In genomic region chr5:98774192-98775046, GRCh38 we compare ENCODE assay signal across 1 cellular context.
A peak's percentile ranks its signal among the peaks of the same experiment; 100 is the strongest.
TF ChIP-seq lines count a peak whose summit lies in the region.

No MANE protein-coding gene starts in this region.

TF ChIP-seq in HepG2, 621 proteins besides CTCF, POLR2A, EP300 and RAD21 (continued from another document and continues in another):
- TF ChIP-seq RERE (CRISPR knock-in tag; IDR thresholded peaks at IDR 0.05; ENCODE audit: low read depth) (no peak), ZNF33B (CRISPR knock-in tag; IDR thresholded peaks at IDR 0.05) (no peak), MAX (IDR thresholded peaks at IDR 0.05) (peak; percentile 34), ZSCAN9 (CRISPR knock-in tag; IDR thresholded peaks at IDR 0.05; ENCODE audit: borderline replicate concordance) (no peak), HNF4G (IDR thresholded peaks at IDR 0.05; ENCODE audit: borderline replicate concordance, low read depth, low read length) (no peak), HNF4G (CRISPR knock-in tag; IDR thresholded peaks at IDR 0.05; ENCODE audit: borderline replicate concordance, low read depth) (no peak), IRX3 (CRISPR knock-in tag; IDR thresholded peaks at IDR 0.05; ENCODE audit: borderline replicate concordance, low read depth) (no peak), MXD1 (CRISPR knock-in tag; IDR thresholded peaks at IDR 0.05) (no peak), ZC3H13 (CRISPR knock-in tag; IDR thresholded peaks at IDR 0.05) (no peak), ZNF510 (CRISPR knock-in tag; IDR thresholded peaks at IDR 0.05; ENCODE audit: low read depth) (no peak), ZNF335 (CRISPR knock-in tag; IDR thresholded peaks at IDR 0.05) (no peak), TFE3 (CRISPR knock-in tag; IDR thresholded peaks at IDR 0.05) (no peak), MIXL1 (CRISPR knock-in tag; IDR thresholded peaks at IDR 0.05) (0 out of 2 replicates have a peak, but pooled peaks have one; percentile 3), ASH2L (IDR thresholded peaks at IDR 0.05; ENCODE audit: insufficient read length, low read depth, low read length) (no peak), SMAD3 (CRISPR knock-in tag; IDR thresholded peaks at IDR 0.05) (no peak), NR2F6 (IDR thresholded peaks at IDR 0.05) (no peak), NR2F6 (CRISPR knock-in tag; IDR thresholded peaks at IDR 0.05) (no peak), ZNF737 (CRISPR knock-in tag; IDR thresholded peaks at IDR 0.05; ENCODE audit: borderline replicate concordance) (no peak), KMT2B (CRISPR knock-in tag; IDR thresholded peaks at IDR 0.05) (peak; percentile 69; the same call in 1 of the 2 replicates), ZNF142 (CRISPR knock-in tag; IDR thresholded peaks at IDR 0.05) (no peak), NONO (IDR thresholded peaks at IDR 0.05) (no peak), NONO (CRISPR knock-in tag; conservative IDR thresholded peaks at IDR 0.05) (0 out of 2 replicates have a peak, but pooled peaks have one; percentile 14), KAT7 (CRISPR knock-in tag; IDR thresholded peaks at IDR 0.05; ENCODE audit: borderline replicate concordance) (no peak), ZNF710 (CRISPR knock-in tag; IDR thresholded peaks at IDR 0.05; ENCODE audit: borderline replicate concordance) (no peak), TSC22D2 (CRISPR knock-in tag; IDR thresholded peaks at IDR 0.05; ENCODE audit: borderline replicate concordance) (no peak), ZNF629 (CRISPR knock-in tag; conservative IDR thresholded peaks at IDR 0.05) (no peak), NFYC (CRISPR knock-in tag; IDR thresholded peaks at IDR 0.05) (no peak), ZNF44 (CRISPR knock-in tag; IDR thresholded peaks at IDR 0.05) (no peak), MAF1 (CRISPR knock-in tag; IDR thresholded peaks at IDR 0.05; ENCODE audit: borderline replicate concordance) (0 out of 2 replicates have a peak, but pooled peaks have one; percentile 48)
- TF ChIP-seq, protein P1, sequence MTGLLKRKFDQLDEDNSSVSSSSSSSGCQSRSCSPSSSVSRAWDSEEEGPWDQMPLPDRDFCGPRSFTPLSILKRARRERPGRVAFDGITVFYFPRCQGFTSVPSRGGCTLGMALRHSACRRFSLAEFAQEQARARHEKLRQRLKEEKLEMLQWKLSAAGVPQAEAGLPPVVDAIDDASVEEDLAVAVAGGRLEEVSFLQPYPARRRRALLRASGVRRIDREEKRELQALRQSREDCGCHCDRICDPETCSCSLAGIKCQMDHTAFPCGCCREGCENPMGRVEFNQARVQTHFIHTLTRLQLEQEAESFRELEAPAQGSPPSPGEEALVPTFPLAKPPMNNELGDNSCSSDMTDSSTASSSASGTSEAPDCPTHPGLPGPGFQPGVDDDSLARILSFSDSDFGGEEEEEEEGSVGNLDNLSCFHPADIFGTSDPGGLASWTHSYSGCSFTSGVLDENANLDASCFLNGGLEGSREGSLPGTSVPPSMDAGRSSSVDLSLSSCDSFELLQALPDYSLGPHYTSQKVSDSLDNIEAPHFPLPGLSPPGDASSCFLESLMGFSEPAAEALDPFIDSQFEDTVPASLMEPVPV (CRISPR knock-in tag; IDR thresholded peaks at IDR 0.05): no peak
- TF ChIP-seq, protein P2, sequence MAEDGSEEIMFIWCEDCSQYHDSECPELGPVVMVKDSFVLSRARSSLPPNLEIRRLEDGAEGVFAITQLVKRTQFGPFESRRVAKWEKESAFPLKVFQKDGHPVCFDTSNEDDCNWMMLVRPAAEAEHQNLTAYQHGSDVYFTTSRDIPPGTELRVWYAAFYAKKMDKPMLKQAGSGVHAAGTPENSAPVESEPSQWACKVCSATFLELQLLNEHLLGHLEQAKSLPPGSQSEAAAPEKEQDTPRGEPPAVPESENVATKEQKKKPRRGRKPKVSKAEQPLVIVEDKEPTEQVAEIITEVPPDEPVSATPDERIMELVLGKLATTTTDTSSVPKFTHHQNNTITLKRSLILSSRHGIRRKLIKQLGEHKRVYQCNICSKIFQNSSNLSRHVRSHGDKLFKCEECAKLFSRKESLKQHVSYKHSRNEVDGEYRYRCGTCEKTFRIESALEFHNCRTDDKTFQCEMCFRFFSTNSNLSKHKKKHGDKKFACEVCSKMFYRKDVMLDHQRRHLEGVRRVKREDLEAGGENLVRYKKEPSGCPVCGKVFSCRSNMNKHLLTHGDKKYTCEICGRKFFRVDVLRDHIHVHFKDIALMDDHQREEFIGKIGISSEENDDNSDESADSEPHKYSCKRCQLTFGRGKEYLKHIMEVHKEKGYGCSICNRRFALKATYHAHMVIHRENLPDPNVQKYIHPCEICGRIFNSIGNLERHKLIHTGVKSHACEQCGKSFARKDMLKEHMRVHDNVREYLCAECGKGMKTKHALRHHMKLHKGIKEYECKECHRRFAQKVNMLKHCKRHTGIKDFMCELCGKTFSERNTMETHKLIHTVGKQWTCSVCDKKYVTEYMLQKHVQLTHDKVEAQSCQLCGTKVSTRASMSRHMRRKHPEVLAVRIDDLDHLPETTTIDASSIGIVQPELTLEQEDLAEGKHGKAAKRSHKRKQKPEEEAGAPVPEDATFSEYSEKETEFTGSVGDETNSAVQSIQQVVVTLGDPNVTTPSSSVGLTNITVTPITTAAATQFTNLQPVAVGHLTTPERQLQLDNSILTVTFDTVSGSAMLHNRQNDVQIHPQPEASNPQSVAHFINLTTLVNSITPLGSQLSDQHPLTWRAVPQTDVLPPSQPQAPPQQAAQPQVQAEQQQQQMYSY (CRISPR knock-in tag; IDR thresholded peaks at IDR 0.05): no peak
